Comparison of ENCODE assay signal across 11 cellular contexts in genomic region chr17:17853811-17854527, GRCh38. TPM values are rescaled to one million over a fixed set of nuclear protein-coding genes. Genes with fewer than 3 reads are reported as not detected.
DNase-seq lines count a peak whose midpoint lies in the region; ATAC-seq and TF ChIP-seq lines count a peak whose summit lies in the region.
"Had no signal": no experiment of that assay in that cellular context is flagged by ENCODE, and none has a peak within 500 bp of the region (broad histone marks: within the 10 kb centered on the region; RNA-seq: fewer than 3 reads in every experiment).

No MANE protein-coding gene starts in this region.

- ATAC-seq in GM21717 (IDR thresholded peaks at IDR 0.05; ENCODE audit: unreplicated experiment) (no peak), heart right ventricle (no peak), GM18867 (IDR thresholded peaks at IDR 0.05; ENCODE audit: unreplicated experiment) (no peak)

- peak overlapping the region in 1 of 10 donors; percentile 18 for H3K27ac ChIP-seq in heart right ventricle

- H3K9me3 Mint-ChIP-seq in activated naive CD4-positive, alpha-beta T cell treated with anti-CD3 and anti-CD28 coated beads for 36 hours, result no peaks in the 10 kb centered on the region
- H3K9me3 Mint-ChIP-seq in osteocyte (ENCODE audit: unreplicated experiment), result no peaks in the 10 kb centered on the region
- H3K9me3 Mint-ChIP-seq: central memory CD8-positive, alpha-beta T cell had no signal

- TF ChIP-seq CTCF in osteocyte (IDR thresholded peaks at IDR 0.05) (no peak), heart right ventricle (IDR thresholded peaks at IDR 0.05) (no peak)

- H3K27ac Mint-ChIP-seq in activated naive CD4-positive, alpha-beta T cell treated with anti-CD3 and anti-CD28 coated beads for 36 hours, result peak overlapping the region; percentile 90
- peak overlapping the region; percentile 71 for H3K27ac Mint-ChIP-seq in osteocyte (ENCODE audit: unreplicated experiment)

- peaks cover 70% of the 10 kb centered on the region for H3K4me1 Mint-ChIP-seq in activated naive CD4-positive, alpha-beta T cell treated with anti-CD3 and anti-CD28 coated beads for 36 hours (ENCODE audit: low read depth)
- H3K4me1 Mint-ChIP-seq in osteocyte (ENCODE audit: unreplicated experiment), result peaks cover 77% of the 10 kb centered on the region

- peaks cover 0 to 35% (median 0%) of the 10 kb centered on the region in 9 donors for H3K36me3 ChIP-seq in heart right ventricle
- H3K36me3 ChIP-seq: ovary had no signal

- H3K4me1 ChIP-seq in heart right ventricle, result peaks cover 20 to 52% (median 31%) of the 10 kb centered on the region in 9 donors

- DNase-seq in EH (ENCODE audit: low read depth) (peak; percentile 67), M059J (ENCODE audit: low read depth) (peak; percentile 77), osteocyte (ENCODE audit: extremely low spot score, unreplicated experiment) (no peak), heart right ventricle (no peak)
- DNase-seq in activated naive CD4-positive, alpha-beta T cell treated with anti-CD3 and anti-CD28 coated beads for 36 hours, result peak; percentile 83
- DNase-seq: NCI-H2171 treated with DMSO at 0.1 percent for 48 hours, ovary, substantia nigra had no signal

- peak overlapping the region; percentile 46 for H3K4me3 Mint-ChIP-seq in activated naive CD4-positive, alpha-beta T cell treated with anti-CD3 and anti-CD28 coated beads for 36 hours
- H3K4me3 Mint-ChIP-seq in osteocyte (ENCODE audit: unreplicated experiment), result no peak overlapping the region
- H3K4me3 Mint-ChIP-seq: central memory CD8-positive, alpha-beta T cell had no signal

- no peaks in the 10 kb centered on the region for H3K27me3 Mint-ChIP-seq in activated naive CD4-positive, alpha-beta T cell treated with anti-CD3 and anti-CD28 coated beads for 36 hours (ENCODE audit: low read depth)
- H3K27me3 Mint-ChIP-seq in osteocyte (ENCODE audit: unreplicated experiment), result no peaks in the 10 kb centered on the region
- H3K27me3 Mint-ChIP-seq: central memory CD8-positive, alpha-beta T cell had no signal

- intact Hi-C loops in activated naive CD4-positive, alpha-beta T cell treated with anti-CD3 and anti-CD28 coated beads for 36 hours (cut with micrococcal nuclease), result loop anchor here (1.0 to 10.0 kb wide), 5 partner anchors 35 to 679 kb away; no protein-coding TSS in a partner anchor
- intact Hi-C loops in heart right ventricle (cut with DNase I), result loop anchor here in 1 of 10 donors (10.0 kb wide), 1 partner anchor 89 kb away; no protein-coding TSS in a partner anchor

- 93 to 96% methylated on average over 8 of the region's 8 CpGs for WGBS in heart right ventricle, 2 donors

- H3K9me3 ChIP-seq in heart right ventricle, result no peaks in the 10 kb centered on the region
- H3K9me3 ChIP-seq: ovary had no signal

- no peak overlapping the region for H3K4me3 ChIP-seq in heart right ventricle
- H3K4me3 ChIP-seq: ovary had no signal

- CTCF ChIA-PET in activated naive CD4-positive, alpha-beta T cell treated with anti-CD3 and anti-CD28 coated beads for 36 hours (lab: Charles Lee), result interaction anchor here (0.6 to 6.1 kb wide), 8 partner anchors 10 to 180 kb away, joined by 3 to 55 read pairs (median 10); partner anchors contain the start of genes RAI1 and SREBF1

- no peaks in the 10 kb centered on the region for H3K27me3 ChIP-seq in heart right ventricle
- H3K27me3 ChIP-seq: ovary had no signal

- no peaks in the 10 kb centered on the region for H3K36me3 Mint-ChIP-seq in activated naive CD4-positive, alpha-beta T cell treated with anti-CD3 and anti-CD28 coated beads for 36 hours (ENCODE audit: low read depth)
- H3K36me3 Mint-ChIP-seq in osteocyte (ENCODE audit: unreplicated experiment), result peaks cover 3% of the 10 kb centered on the region

RNA-seq across cellular contexts. Expression of gene SREBF1, which starts 17.2 kb away (rescaled TPM):
- 40.5 and 57.7 TPM in 2 replicates for total RNA-seq in M059J (2014; rRNA removed; shearing (Covaris generic))
- 10 to 100 TPM; 79.3 to 84.9 TPM for total RNA-seq in activated naive CD4-positive, alpha-beta T cell treated with anti-CD3 and anti-CD28 coated beads for 36 hours
- 78.0 and 86.9 TPM in 2 replicates for total RNA-seq in osteocyte
- total RNA-seq in heart right ventricle, result 10 to 100 TPM in 8 of 10 donors, 1 to 10 TPM in 2; 9.0 to 44.1 (median 16.4) TPM
- polyA plus RNA-seq in heart right ventricle, result 10 to 100 TPM; 49.0 to 61.2 TPM

Comparison
In these comparisons a context has a peak if more than half of its experiments do, and no peak if none do; other contexts are left out.
1. DNase-seq: peak in EH (single experiment), M059J (single experiment) and activated naive CD4-positive, alpha-beta T cell treated with anti-CD3 and anti-CD28 coated beads for 36 hours (single experiment); none in osteocyte (single experiment) and heart right ventricle (0 of 2).